Comparison of ENCODE assay signal across 19 cellular contexts in the genomic region with DNA sequence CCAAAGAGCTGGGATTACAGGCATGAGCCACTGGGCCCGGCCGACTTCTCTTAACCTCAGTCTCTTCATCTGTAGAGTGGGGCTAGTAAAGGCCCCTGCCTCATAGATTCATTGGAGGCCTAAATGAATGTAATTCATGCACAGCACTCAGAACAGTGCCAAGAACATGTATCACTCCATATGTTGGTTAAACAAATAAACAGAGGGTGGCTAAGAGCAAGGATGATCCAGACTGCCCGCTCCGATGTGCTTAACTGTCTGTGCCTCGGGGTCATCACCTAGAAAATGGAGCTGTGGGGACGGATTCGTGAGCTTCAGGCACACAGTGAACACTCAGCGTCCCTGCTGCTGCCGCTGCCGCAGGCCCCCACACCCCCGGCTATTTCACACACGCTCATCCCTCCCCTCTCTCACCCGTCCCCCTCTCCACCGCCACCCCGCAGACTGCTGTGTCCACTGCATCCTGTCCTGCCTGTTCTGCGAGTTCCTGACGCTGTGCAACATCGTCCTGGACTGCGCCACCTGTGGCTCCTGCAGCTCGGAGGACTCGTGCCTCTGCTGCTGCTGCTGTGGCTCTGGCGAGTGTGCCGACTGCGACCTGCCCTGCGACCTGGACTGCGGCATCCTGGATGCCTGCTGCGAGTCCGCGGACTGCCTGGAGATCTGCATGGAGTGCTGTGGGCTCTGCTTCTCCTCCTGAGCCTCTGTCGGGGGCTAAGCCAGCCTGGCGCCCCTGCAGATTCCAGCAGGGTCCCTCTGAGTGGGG. TPM values are rescaled to one million over a fixed set of nuclear protein-coding genes. Genes with fewer than 3 reads are reported as not detected.
DNase-seq lines count a peak whose midpoint lies in the region; ATAC-seq and TF ChIP-seq lines count a peak whose summit lies in the region.
"Had no signal": no experiment of that assay in that cellular context is flagged by ENCODE, and none has a peak within 500 bp of the region (broad histone marks: within the 10 kb centered on the region; RNA-seq: fewer than 3 reads in every experiment).

No MANE protein-coding gene starts in this region.

- no peak for TF ChIP-seq CTCF in lower leg skin (IDR thresholded peaks at IDR 0.05)

- no peak for ATAC-seq in sciatic nerve
- ATAC-seq in GM19455 (IDR thresholded peaks at IDR 0.05; ENCODE audit: unreplicated experiment) = no peak
- no peak for ATAC-seq in HG02678 (IDR thresholded peaks at IDR 0.05; ENCODE audit: unreplicated experiment)
- ATAC-seq: CD8-positive, alpha-beta T cell; GM23338; heart left ventricle; stimulated activated memory B cell treated with anti-CD40 and anti-IgM and Interleukin-4, amounts not matched to agents 10 μg/mL and 1 μg/mL and 100 μg/mL, for 72 hours had no signal

- H3K4me3 ChIP-seq in lower leg skin (ENCODE audit: low read depth, poor library complexity, severe bottlenecking) = no peak overlapping the region
- H3K4me3 ChIP-seq: adrenal gland, GM23338, heart left ventricle, left ventricle myocardium inferior had no signal

- WGBS in lower leg skin, 2 donors = 76 to 83% methylated on average over 30 to 31 of the region's 31 CpGs

- TF ChIP-seq POLR2A in lower leg skin (IDR thresholded peaks at IDR 0.05) = no peak

- intact Hi-C loops in sciatic nerve (cut with DNase I) (no loop called here), lower leg skin (cut with DNase I; ENCODE audit: low total_unique reads) (no loop called here)

- DNase-seq in NCI-H1417 (lab: John Stamatoyannopoulos, UW) (peak in 2 of 3 experiments; percentile 69 to 81), NCI-H1417 treated with DMSO at 0.1 percent for 48 hours (lab: John Stamatoyannopoulos, UW) (no peak), NCI-H774 (lab: John Stamatoyannopoulos, UW) (peak; percentile 6), islet precursor cell (peak; percentile 90), sciatic nerve (ENCODE audit: low spot score) (peak; percentile 42), lower leg skin (ENCODE audit: low spot score in 2 of 2) (no peak)
- DNase-seq: activated CD4-positive, alpha-beta T cell treated with anti-CD3 and anti-CD28 coated beads, Interleukin-2, amount 50 U/mL, for 1 hour; adrenal gland; CD8-positive, alpha-beta T cell; KBM-7; left ventricle myocardium inferior; NCI-H1694 treated with DMSO at 0.1 percent for 48 hours; NCI-H69 had no signal

RNA-seq across cellular contexts. Expression of a gene that starts 14.8 kb away (rescaled TPM):
- total RNA-seq in sciatic nerve (15.2 TPM), lower leg skin (10 to 100 TPM; 30.4 to 70.9 (median 39.8) TPM)
- total RNA-seq: CD8-positive, alpha-beta T cell; T-helper 2 cell treated with Interferon-gamma antibody and Interleukin-4, amounts not matched to agents 100 ng/mL and 5 ng/mL, for 36 hours had no signal

Comparison
In these comparisons a context has a peak if more than half of its experiments do, and no peak if none do; other contexts are left out.
1. DNase-seq: peak in NCI-H1417 (2 of 3), NCI-H774 (single experiment), islet precursor cell (single experiment) and sciatic nerve (single experiment); none in NCI-H1417 treated with DMSO at 0.1 percent for 48 hours (single experiment) and lower leg skin (0 of 2).